ENCODE assay signal across 10 cellular contexts in the genomic region with DNA sequence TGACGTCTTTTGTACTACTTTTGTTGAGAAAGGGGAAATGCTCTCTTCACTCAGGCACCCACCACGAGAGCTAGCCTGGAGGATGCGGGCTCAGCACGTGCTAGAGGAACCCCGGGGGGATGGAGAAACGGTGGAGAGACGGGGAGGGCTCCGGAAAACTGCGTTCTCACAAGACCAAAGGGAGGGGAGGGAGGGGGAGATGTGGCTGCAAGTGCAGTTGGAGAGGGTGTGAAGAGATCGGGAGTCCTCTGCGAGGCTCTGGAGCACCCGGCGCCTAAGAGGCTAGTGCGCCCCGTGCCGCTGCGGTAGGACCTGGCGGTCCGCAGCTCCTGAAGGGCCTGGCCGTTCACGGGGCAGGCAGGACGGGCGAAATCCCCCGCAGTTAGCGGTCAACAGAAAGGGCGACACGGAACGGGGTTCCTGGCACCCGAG. TPM values are rescaled to one million over a fixed set of nuclear protein-coding genes. Genes with fewer than 3 reads are reported as not detected.
DNase-seq lines count a peak whose midpoint lies in the region; ATAC-seq, FAIRE-seq and TF ChIP-seq lines count a peak whose summit lies in the region.
"Had no signal": no experiment of that assay in that cellular context is flagged by ENCODE, and none has a peak within 500 bp of the region (broad histone marks: within the 10 kb centered on the region; RNA-seq: fewer than 3 reads in every experiment).

No MANE protein-coding gene starts in this region.

- H3K9me3 ChIP-seq in K562 (replicated peaks; ENCODE audit: control insufficient read depth, insufficient read depth, low read depth, low read length) (no peaks in the 10 kb centered on the region), subcutaneous abdominal adipose tissue (ENCODE audit: control insufficient read depth in 5 of 5, low read length in 5 of 5) (no peaks in the 10 kb centered on the region)

- no peak overlapping the region for H3K27ac ChIP-seq in K562 (ENCODE audit: extremely low read depth, low read depth, low read length)
- H3K27ac ChIP-seq in subcutaneous abdominal adipose tissue (ENCODE audit: low read depth, low read length), result no peak overlapping the region

- POLR2A ChIA-PET in K562 (lab: Yijun Ruan, JAX), result no interaction called here

- H3K4me3 ChIP-seq in K562, result no peak overlapping the region
- H3K4me3 ChIP-seq in kidney epithelial cell (ENCODE audit: low read depth, low read length), result peak overlapping the region; percentile 3
- peak overlapping the region in 3 of 5 donors; percentile 12 to 56 (median 32) for H3K4me3 ChIP-seq in subcutaneous abdominal adipose tissue (ENCODE audit: low read depth in 1 of 5, low read length in 5 of 5)

- no peaks in the 10 kb centered on the region for H4K20me1 ChIP-seq in K562 (replicated peaks; ENCODE audit: control insufficient read depth, insufficient read depth, low read length)

- H3K27me3 ChIP-seq in K562 (ENCODE audit: control insufficient read depth in 2 of 2, insufficient read depth in 2 of 2, low read length in 2 of 2) (0 out of 5 replicates have a peak, but pooled peaks cover 0 to 2% of the 10 kb centered on the region in 2 experiments), kidney epithelial cell (ENCODE audit: control insufficient read depth, insufficient read depth, low read length) (peaks cover 8% of the 10 kb centered on the region), subcutaneous abdominal adipose tissue (ENCODE audit: control insufficient read depth in 5 of 5, insufficient read depth in 4 of 5, low read length in 5 of 5) (peaks cover 0 to 8% (median 4%) of the 10 kb centered on the region in 5 donors)

- FAIRE-seq in K562 (lab: Jason Lieb, UNC) (no peak), HTR-8/SVneo (lab: Jason Lieb, UNC) (no peak)

- no peaks in the 10 kb centered on the region for H3K36me3 ChIP-seq in K562 (ENCODE audit: control insufficient read depth, insufficient read depth, low read length)
- H3K36me3 ChIP-seq in kidney epithelial cell (ENCODE audit: control insufficient read depth, insufficient read depth, low read length), result no peaks in the 10 kb centered on the region
- no peaks in the 10 kb centered on the region for H3K36me3 ChIP-seq in subcutaneous abdominal adipose tissue (ENCODE audit: control insufficient read depth in 5 of 5, insufficient read depth in 5 of 5, low read length in 5 of 5)

- peak; percentile 53 for DNase-seq in activated CD8-positive, alpha-beta memory T cell treated with anti-CD3 and anti-CD28 coated beads, Interleukin-2, amount 50 U/mL, for 48 hours
- DNase-seq in activated CD8-positive, alpha-beta memory T cell treated with anti-CD3 and anti-CD28 coated beads, Interleukin-2, amount 50 U/mL, for 4 hours, result no peak
- DNase-seq in K562 (ENCODE audit: extremely low read depth in 1 of 4, low spot score in 3 of 4), result no peak
- no peak for DNase-seq in kidney epithelial cell (ENCODE audit: low read depth)
- no peak for DNase-seq in posterior cingulate gyrus
- no peak for DNase-seq in HTR-8/SVneo (ENCODE audit: insufficient read length, low spot score)
- DNase-seq: NCI-H2081; stimulated activated naive CD4-positive, alpha-beta T cell had no signal

- CTCF ChIA-PET in K562 (lab: Yijun Ruan, JAX; ENCODE audit: low intra/inter-chr PET ratio), result no interaction called here

- BruUV-seq in K562 (replicated peaks; lab: Mats Ljungman, UMichigan), result no TSS peak

- no peaks in the 10 kb centered on the region for H3K9me1 ChIP-seq in K562 (ENCODE audit: control insufficient read depth, insufficient read depth, low read length)

- no peak for TF ChIP-seq CTCF in K562 (IDR thresholded peaks at IDR 0.05 in 2 of 3, conservative IDR thresholded peaks at IDR 0.05 in 1 of 3; ENCODE audit: insufficient read depth in 2 of 3, low read depth in 1 of 3, low read length in 3 of 3)
- TF ChIP-seq CTCF in kidney epithelial cell (IDR thresholded peaks at IDR 0.05; ENCODE audit: insufficient read depth, low read length, poor library complexity, severe bottlenecking), result no peak

- no peak for TF ChIP-seq EP300 in K562 (IDR thresholded peaks at IDR 0.05; ENCODE audit: low read length)

- ATAC-seq in K562 (peak; percentile 42; the same call in 1 of the 3 replicates), GM21619 (IDR thresholded peaks at IDR 0.05; ENCODE audit: unreplicated experiment) (no peak)

- 9% methylated on average over 19 of the region's 29 CpGs for WGBS in K562 (ENCODE audit: insufficient coverage, low coverage, missing lambda C conversion rate)

- no peak overlapping the region for H3K4me2 ChIP-seq in K562 (ENCODE audit: insufficient read depth, low read length)

- H3K4me1 ChIP-seq in K562 (replicated peaks in 1 of 2; ENCODE audit: control insufficient read depth in 2 of 2, insufficient read depth in 2 of 2, low read length in 2 of 2) (peaks cover 0 to 5% of the 10 kb centered on the region in 2 experiments; a peak in 2 of 5 replicates), subcutaneous abdominal adipose tissue (ENCODE audit: control insufficient read depth in 5 of 5, insufficient read depth in 5 of 5, low read length in 5 of 5) (peaks cover 0 to 16% (median 11%) of the 10 kb centered on the region in 5 donors)

- H3K9ac ChIP-seq in K562 (ENCODE audit: insufficient read depth in 1 of 2, low read depth in 2 of 2, low read length in 2 of 2), result no peak overlapping the region
- H3K9ac ChIP-seq in subcutaneous abdominal adipose tissue (ENCODE audit: low read length in 5 of 5), result no peak overlapping the region

- no peak for TF ChIP-seq POLR2A in K562 (conservative IDR thresholded peaks at IDR 0.05)

- intact Hi-C loops in K562 (cut with micrococcal nuclease) (loop anchor here (10.0 kb wide), 1 partner anchor 79 kb away; no protein-coding TSS in a partner anchor), posterior cingulate gyrus (cut with DNase I) (no loop called here)

- in situ Hi-C loops in K562 (cut with MboI), result loop anchor here (10.0 kb wide), 2 partner anchors 159 to 539 kb away; no protein-coding TSS in a partner anchor

- no peak overlapping the region for H2AFZ ChIP-seq in K562 (ENCODE audit: low read depth, low read length)

- H3K79me2 ChIP-seq in K562 (ENCODE audit: control insufficient read depth, insufficient read depth, low read length), result no peaks in the 10 kb centered on the region

- TF ChIP-seq RAD21 in K562 (CRISPR knock-in tag; conservative IDR thresholded peaks at IDR 0.05 in 1 of 2, IDR thresholded peaks at IDR 0.05 in 1 of 2), result no peak

TF ChIP-seq in K562, 482 proteins besides CTCF, POLR2A, EP300 and RAD21 (continues in another document):
- no peak for TF ChIP-seq E2F4 (CRISPR knock-in tag; IDR thresholded peaks at IDR 0.05; ENCODE audit: low read depth)
- no peak for TF ChIP-seq ZNF696 (CRISPR knock-in tag; conservative IDR thresholded peaks at IDR 0.05)
- no peak for TF ChIP-seq ATF7 (IDR thresholded peaks at IDR 0.05)
- TF ChIP-seq ZNF274 (IDR thresholded peaks at IDR 0.05; ENCODE audit: borderline replicate concordance, low read depth, low read length), result no peak
- TF ChIP-seq SP1 (CRISPR knock-in tag; IDR thresholded peaks at IDR 0.05), result no peak
- TF ChIP-seq, protein P1, sequence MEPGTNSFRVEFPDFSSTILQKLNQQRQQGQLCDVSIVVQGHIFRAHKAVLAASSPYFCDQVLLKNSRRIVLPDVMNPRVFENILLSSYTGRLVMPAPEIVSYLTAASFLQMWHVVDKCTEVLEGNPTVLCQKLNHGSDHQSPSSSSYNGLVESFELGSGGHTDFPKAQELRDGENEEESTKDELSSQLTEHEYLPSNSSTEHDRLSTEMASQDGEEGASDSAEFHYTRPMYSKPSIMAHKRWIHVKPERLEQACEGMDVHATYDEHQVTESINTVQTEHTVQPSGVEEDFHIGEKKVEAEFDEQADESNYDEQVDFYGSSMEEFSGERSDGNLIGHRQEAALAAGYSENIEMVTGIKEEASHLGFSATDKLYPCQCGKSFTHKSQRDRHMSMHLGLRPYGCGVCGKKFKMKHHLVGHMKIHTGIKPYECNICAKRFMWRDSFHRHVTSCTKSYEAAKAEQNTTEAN (CRISPR knock-in tag; IDR thresholded peaks at IDR 0.05), result no peak

RNA-seq across cellular contexts. Expression of gene XPO4, which starts 43.4 kb away (rescaled TPM):
- 14.1 and 43.5 TPM in 2 replicates for total RNA-seq in K562 (2011; cell fraction: chromatin; rRNA removed; ENCODE audit: low replicate concordance)
- 8.3 and 12.1 TPM in 2 replicates for total RNA-seq in K562 (2011; cell fraction: nucleolus; rRNA removed)
- 22.2 and 27.9 TPM in 2 replicates for total RNA-seq in K562 (2011; cell fraction: nucleoplasm; rRNA removed)
- 16.5 and 17.1 TPM in 2 replicates for total RNA-seq in K562 (2014; rRNA removed)
- total RNA-seq in K562 (2014; rRNA removed; fragmentation: Illumina TruSeq; extraction: Trizol), result 25.1 and 26.0 TPM in 2 replicates
- 19.3 and 21.4 TPM in 2 replicates for total RNA-seq in K562 (2015; rRNA removed; fragmentation: Illumina TruSeq; extraction: Trizol)
- total RNA-seq in K562 (2021), result 19.7 and 20.5 TPM in 2 replicates
- 12.9 and 19.1 TPM in 2 replicates for polyA plus RNA-seq in K562 (2011; rRNA removed)
- 4.1 and 7.7 TPM in 2 replicates for polyA plus RNA-seq in K562 (2011; cell fraction: cytosol; rRNA removed)
- 14.4 and 18.7 TPM in 2 replicates for polyA plus RNA-seq in K562 (2011; cell fraction: nucleus; rRNA removed)
- 6.3 and 7.6 TPM in 2 replicates for polyA plus RNA-seq in K562 (2012)
- 14.2 and 17.5 TPM in 2 replicates for polyA plus RNA-seq in K562 (2014; fragmentation: Illumina TruSeq; extraction: Trizol)
- 1 to 10 TPM; 5.5 to 6.3 TPM for polyA plus RNA-seq in K562 (2014; fragmentation: Nextera tagmentation; extraction: Ambion mirVana)
- 11.3 and 11.8 TPM in 2 replicates for polyA plus RNA-seq in K562 (2014; rRNA removed)
- 42.9 and 45.2 TPM in 2 replicates for polyA minus RNA-seq in K562 (2011; rRNA and poly(A)+ RNA removed)
- polyA minus RNA-seq in K562 (2011; cell fraction: cytosol; rRNA and poly(A)+ RNA removed), result 13.0 and 21.7 TPM in 2 replicates
- 14.9 and 24.8 TPM in 2 replicates for polyA minus RNA-seq in K562 (2011; cell fraction: nucleus; rRNA and poly(A)+ RNA removed)
- total RNA-seq in kidney epithelial cell, result 17.9 and 21.2 TPM in 2 replicates
